22 cellular contexts compared by ENCODE assay signal in genomic region chr19:5018224-5019015, GRCh38. TPM values are rescaled to one million over a fixed set of nuclear protein-coding genes. Genes with fewer than 3 reads are reported as not detected.
DNase-seq lines count a peak whose midpoint lies in the region; ATAC-seq and TF ChIP-seq lines count a peak whose summit lies in the region.
"Had no signal": no experiment of that assay in that cellular context is flagged by ENCODE, and none has a peak within 500 bp of the region (broad histone marks: within the 10 kb centered on the region; RNA-seq: fewer than 3 reads in every experiment).

No MANE protein-coding gene starts in this region.

- CTCF ChIA-PET in activated CD4-positive, alpha-beta T cell treated with anti-CD3 and anti-CD28 coated beads, Interleukin-2, amount 10 ng/mL, durations not matched to agents 7 days and 5 days (lab: Charles Lee), result no interaction called here

- ATAC-seq in HG03460 (IDR thresholded peaks at IDR 0.05; ENCODE audit: unreplicated experiment), result no peak
- no peak for ATAC-seq in GM19035 (IDR thresholded peaks at IDR 0.05; ENCODE audit: unreplicated experiment)

- intact Hi-C loops in activated CD4-positive, alpha-beta T cell treated with anti-CD3 and anti-CD28 coated beads, Interleukin-2, amount 10 ng/mL, durations not matched to agents 24 days and 14 days (cut with micrococcal nuclease), result no loop called here

- no peaks in the 10 kb centered on the region for H3K27me3 Mint-ChIP-seq in activated CD4-positive, alpha-beta T cell treated with anti-CD3 and anti-CD28 coated beads, Interleukin-2, amount 10 ng/mL, durations not matched to agents 7 days and 5 days
- no peaks in the 10 kb centered on the region for H3K27me3 Mint-ChIP-seq in activated CD4-positive, alpha-beta T cell treated with anti-CD3 and anti-CD28 coated beads, Interleukin-2, amount 10 ng/mL, durations not matched to agents 24 days and 14 days
- H3K27me3 Mint-ChIP-seq: CD4-positive, alpha-beta memory T cell; dendritic cell treated with granulocyte-macrophage colony-stimulating factor and Interleukin-4, amounts not matched to agents 40 ng/mL and 50 ng/mL, for 4 days had no signal

- POLR2A ChIA-PET in activated CD4-positive, alpha-beta T cell treated with anti-CD3 and anti-CD28 coated beads, Interleukin-2, amount 10 ng/mL, durations not matched to agents 7 days and 5 days (lab: Charles Lee), result no interaction called here

- H3K27ac Mint-ChIP-seq in activated CD4-positive, alpha-beta T cell treated with anti-CD3 and anti-CD28 coated beads, Interleukin-2, amount 10 ng/mL, durations not matched to agents 7 days and 5 days, result peak overlapping the region; percentile 31
- no peak overlapping the region for H3K27ac Mint-ChIP-seq in activated CD4-positive, alpha-beta T cell treated with anti-CD3 and anti-CD28 coated beads, Interleukin-2, amount 10 ng/mL, durations not matched to agents 24 days and 14 days
- H3K27ac Mint-ChIP-seq: CD4-positive, alpha-beta memory T cell; dendritic cell treated with granulocyte-macrophage colony-stimulating factor and Interleukin-4, amounts not matched to agents 40 ng/mL and 50 ng/mL, for 4 days had no signal

- H3K4me3 Mint-ChIP-seq in activated CD4-positive, alpha-beta T cell treated with anti-CD3 and anti-CD28 coated beads, Interleukin-2, amount 10 ng/mL, durations not matched to agents 7 days and 5 days, result no peak overlapping the region
- H3K4me3 Mint-ChIP-seq in activated CD4-positive, alpha-beta T cell treated with anti-CD3 and anti-CD28 coated beads, Interleukin-2, amount 10 ng/mL, durations not matched to agents 24 days and 14 days, result no peak overlapping the region
- H3K4me3 Mint-ChIP-seq: CD4-positive, alpha-beta memory T cell; dendritic cell treated with granulocyte-macrophage colony-stimulating factor and Interleukin-4, amounts not matched to agents 40 ng/mL and 50 ng/mL, for 4 days had no signal

- no peaks in the 10 kb centered on the region for H3K9me3 Mint-ChIP-seq in activated CD4-positive, alpha-beta T cell treated with anti-CD3 and anti-CD28 coated beads, Interleukin-2, amount 10 ng/mL, durations not matched to agents 7 days and 5 days
- H3K9me3 Mint-ChIP-seq in activated CD4-positive, alpha-beta T cell treated with anti-CD3 and anti-CD28 coated beads, Interleukin-2, amount 10 ng/mL, durations not matched to agents 24 days and 14 days, result no peaks in the 10 kb centered on the region
- H3K9me3 Mint-ChIP-seq: CD4-positive, alpha-beta memory T cell; dendritic cell treated with granulocyte-macrophage colony-stimulating factor and Interleukin-4, amounts not matched to agents 40 ng/mL and 50 ng/mL, for 4 days had no signal

- TF ChIP-seq CTCF in foreskin fibroblast (IDR thresholded peaks at IDR 0.05; ENCODE audit: low read depth, low read length) (no peak), GM13976 (IDR thresholded peaks at IDR 0.05; ENCODE audit: borderline replicate concordance, control extremely low read depth, extremely low read depth, insufficient read depth, missing control alignments) (no peak)

- peaks cover 8% of the 10 kb centered on the region for H3K4me1 Mint-ChIP-seq in activated CD4-positive, alpha-beta T cell treated with anti-CD3 and anti-CD28 coated beads, Interleukin-2, amount 10 ng/mL, durations not matched to agents 7 days and 5 days
- peaks cover 4% of the 10 kb centered on the region for H3K4me1 Mint-ChIP-seq in activated CD4-positive, alpha-beta T cell treated with anti-CD3 and anti-CD28 coated beads, Interleukin-2, amount 10 ng/mL, durations not matched to agents 24 days and 14 days

- no peak overlapping the region for H3K4me3 ChIP-seq in foreskin fibroblast (ENCODE audit: low read depth in 1 of 2, low read length in 2 of 2)
- H3K4me3 ChIP-seq: esophagus muscularis mucosa, ovary, skin epidermis, transverse colon had no signal

- in situ Hi-C loops in GM13976 (cut with MboI; ENCODE audit: low sequenced_read_pairs, unreplicated experiment), result no loop called here

- H3K36me3 Mint-ChIP-seq in activated CD4-positive, alpha-beta T cell treated with anti-CD3 and anti-CD28 coated beads, Interleukin-2, amount 10 ng/mL, durations not matched to agents 7 days and 5 days (ENCODE audit: low read depth), result peaks cover 3% of the 10 kb centered on the region
- H3K36me3 Mint-ChIP-seq in activated CD4-positive, alpha-beta T cell treated with anti-CD3 and anti-CD28 coated beads, Interleukin-2, amount 10 ng/mL, durations not matched to agents 24 days and 14 days (ENCODE audit: low read depth), result peaks cover 14% of the 10 kb centered on the region

- no peak for DNase-seq in activated CD4-positive, alpha-beta T cell treated with anti-CD3 and anti-CD28 coated beads, Interleukin-2, amount 10 ng/mL, durations not matched to agents 7 days and 5 days
- DNase-seq in activated CD4-positive, alpha-beta T cell treated with anti-CD3 and anti-CD28 coated beads, Interleukin-2, amount 10 ng/mL, durations not matched to agents 24 days and 14 days, result no peak
- peak; percentile 68 for DNase-seq in amniotic epithelial cell (ENCODE audit: low read depth)
- DNase-seq in foreskin fibroblast, result peak; percentile 40 to 81
- no peak for DNase-seq in activated CD8-positive, alpha-beta memory T cell treated with anti-CD3 and anti-CD28 coated beads, Interleukin-2, amount 50 U/mL, for 48 hours
- DNase-seq in GM13976 (ENCODE audit: low spot score), result no peak
- DNase-seq: 8988T; activated effector memory CD4-positive, alpha-beta T cell treated with Interleukin-2 at 50 U/mL for 16 hours; anterior cingulate cortex; CD4-positive, alpha-beta memory T cell; DMS79; Karpas-422; NCI-H1417; NCI-H2171; ovary; RPMI8226; transverse colon had no signal

RNA-seq across cellular contexts. Expression of gene KDM4B, which starts 49.5 kb away (rescaled TPM):
- total RNA-seq in activated CD4-positive, alpha-beta T cell treated with anti-CD3 and anti-CD28 coated beads, Interleukin-2, amount 10 ng/mL, durations not matched to agents 7 days and 5 days, result 10 to 100 TPM; 37.1 to 40.2 TPM
- total RNA-seq in activated CD4-positive, alpha-beta T cell treated with anti-CD3 and anti-CD28 coated beads, Interleukin-2, amount 10 ng/mL, durations not matched to agents 24 days and 14 days, result 49.2 and 52.0 TPM in 2 replicates

Comparison
In these comparisons a context has a peak if more than half of its experiments do, and no peak if none do; other contexts are left out.
1. DNase-seq: peak in amniotic epithelial cell (single experiment) and foreskin fibroblast (2 of 2); none in activated CD4-positive, alpha-beta T cell treated with anti-CD3 and anti-CD28 coated beads, Interleukin-2, amount 10 ng/mL, durations not matched to agents 7 days and 5 days (single experiment), activated CD4-positive, alpha-beta T cell treated with anti-CD3 and anti-CD28 coated beads, Interleukin-2, amount 10 ng/mL, durations not matched to agents 24 days and 14 days (single experiment), activated CD8-positive, alpha-beta memory T cell treated with anti-CD3 and anti-CD28 coated beads, Interleukin-2, amount 50 U/mL, for 48 hours (single experiment) and GM13976 (single experiment).